In the genomic region with DNA sequence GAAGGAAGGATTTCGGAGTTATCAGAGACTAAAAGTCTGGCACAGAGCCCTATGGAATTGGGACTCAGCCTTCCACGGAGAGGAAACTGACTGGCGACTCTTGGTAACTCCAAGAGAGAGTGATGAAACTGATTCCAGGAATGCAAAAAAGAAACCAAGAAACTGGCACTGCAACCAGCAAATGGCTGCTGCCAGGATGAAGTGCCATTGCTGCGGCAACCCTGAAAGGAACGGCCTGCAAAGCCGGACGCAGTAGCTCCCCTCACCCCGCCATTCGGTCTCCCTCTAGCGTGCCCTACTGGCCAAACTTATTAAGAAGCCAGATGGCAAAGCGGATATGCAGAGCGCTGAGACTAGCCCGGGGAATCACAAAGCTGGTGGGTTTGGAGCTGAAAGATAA, we compare ENCODE assay signal across 8 cellular contexts.
DNase-seq lines count a peak whose midpoint lies in the region; ATAC-seq and TF ChIP-seq lines count a peak whose summit lies in the region.

No MANE protein-coding gene starts in this region.

- H3K4me1 ChIP-seq in OCI-LY1 (ENCODE audit: insufficient read depth, low read length, severe bottlenecking) = peaks cover 69% of the 10 kb centered on the region
- H3K4me1 ChIP-seq in right lobe of liver = peaks cover 0 to 7% (median 0%) of the 10 kb centered on the region in 4 donors
- H3K4me1 ChIP-seq in tibial artery = peaks cover 0 to 13% (median 5%) of the 10 kb centered on the region in 4 donors

- no peaks in the 10 kb centered on the region for H4K20me1 ChIP-seq in OCI-LY1 (ENCODE audit: insufficient read depth, low read length)

- H3K36me3 ChIP-seq in OCI-LY1 (ENCODE audit: insufficient read depth, low read length) (0 out of 2 replicates have a peak, but pooled peaks cover 5% of the 10 kb centered on the region), right lobe of liver (no peaks in the 10 kb centered on the region), tibial artery (no peaks in the 10 kb centered on the region)

- H3K4me2 ChIP-seq in OCI-LY1 (ENCODE audit: low read length) = peak overlapping the region; percentile 76

- ATAC-seq in GM18505 (IDR thresholded peaks at IDR 0.05; ENCODE audit: unreplicated experiment) = peak; percentile 76
- peak; percentile 71 for ATAC-seq in HG02943 (IDR thresholded peaks at IDR 0.05; ENCODE audit: low read depth, unreplicated experiment)
- ATAC-seq in right lobe of liver = peak; percentile 97 to 100 (median 98)
- no peak for ATAC-seq in GM18873 (IDR thresholded peaks at IDR 0.05; ENCODE audit: low FRiP score, unreplicated experiment)

- intact Hi-C loops in right lobe of liver (cut with DNase I) = no loop called here
- intact Hi-C loops in tibial artery (cut with DNase I; ENCODE audit: low total_unique reads) = no loop called here

- peak overlapping the region; percentile 58 for H2AFZ ChIP-seq in OCI-LY1 (ENCODE audit: low read length)

- H3K9ac ChIP-seq in OCI-LY1 (ENCODE audit: low read length) = peak overlapping the region; percentile 60

- TF ChIP-seq CTCF in OCI-LY1 (IDR thresholded peaks at IDR 0.05; ENCODE audit: low read length) (peak; percentile 99), right lobe of liver (IDR thresholded peaks at IDR 0.05) (peak; percentile 72 to 79 (median 76)), tibial artery (IDR thresholded peaks at IDR 0.05) (peak in 1 of 2 experiments; percentile 29)

- in situ Hi-C loops in ACHN (cut with HindIII; ENCODE audit: low pct_ligation_motif_present, low pct_unique_long_range_greater_than_20kb, low sequenced_read_pairs) = no loop called here

- no peaks in the 10 kb centered on the region for H3K79me2 ChIP-seq in OCI-LY1 (ENCODE audit: insufficient read depth, low read length)

- DNase-seq in ACHN (peak; percentile 86), ecto neural progenitor cell (ENCODE audit: low spot score) (peak; percentile 86), right lobe of liver (peak; percentile 81 to 85 (median 83)), tibial artery (peak; percentile 27 to 70)

- H3F3A ChIP-seq in OCI-LY1 (ENCODE audit: insufficient read depth, low read length) = peaks cover 24% of the 10 kb centered on the region

- H3K4me3 ChIP-seq in OCI-LY1 (ENCODE audit: low read depth, low read length, poor library complexity, severe bottlenecking) = peak overlapping the region; percentile 55
- H3K4me3 ChIP-seq in right lobe of liver = peak overlapping the region; percentile 17 to 51 (median 40)
- H3K4me3 ChIP-seq in tibial artery = peak overlapping the region; percentile 22 to 33

- WGBS in right lobe of liver (ENCODE audit: insufficient coverage, low coverage, low lambda C conversion rate, missing lambda C conversion rate) = 17% methylated on average over 13 of the region's 13 CpGs

- H3K27ac ChIP-seq in OCI-LY1 (ENCODE audit: low read depth, low read length, poor library complexity, severe bottlenecking) (peak overlapping the region; percentile 95), right lobe of liver (peak overlapping the region; percentile 8 to 45 (median 41)), tibial artery (no peak overlapping the region)

- H3K27me3 ChIP-seq in OCI-LY1 (ENCODE audit: insufficient read depth, low read length) (no peaks in the 10 kb centered on the region), right lobe of liver (no peaks in the 10 kb centered on the region), tibial artery (no peaks in the 10 kb centered on the region)

- H3K9me3 ChIP-seq in OCI-LY1 (ENCODE audit: low read length) (peaks cover 7% of the 10 kb centered on the region), right lobe of liver (no peaks in the 10 kb centered on the region), tibial artery (no peaks in the 10 kb centered on the region)

- no peak for TF ChIP-seq POLR2A in GM18505 (IDR thresholded peaks at IDR 0.05; ENCODE audit: borderline replicate concordance, extremely low read depth, insufficient read depth, insufficient read length)
- peak; percentile 49 for TF ChIP-seq POLR2A in right lobe of liver (IDR thresholded peaks at IDR 0.05)

- no peaks in the 10 kb centered on the region for H3K9me2 ChIP-seq in OCI-LY1 (ENCODE audit: low read depth, low read length)

Comparison
In these comparisons a context has a peak if more than half of its experiments do, and no peak if none do; other contexts are left out.
1. H3K27ac ChIP-seq: peak in OCI-LY1 (single experiment) and right lobe of liver (3 of 3); none in tibial artery (0 of 2).
2. Peak in every context shown above with its lines, with median percentiles within 50 percentile points of each other: DNase-seq and H3K4me3 ChIP-seq.